Comparison of ENCODE assay signal across 15 cellular contexts in genomic region chr17:63279498-63280230, GRCh38.
DNase-seq lines count a peak whose midpoint lies in the region; ATAC-seq, FAIRE-seq and TF ChIP-seq lines count a peak whose summit lies in the region.
"Had no signal": no experiment of that assay in that cellular context is flagged by ENCODE, and none has a peak within 500 bp of the region (broad histone marks: within the 10 kb centered on the region; RNA-seq: fewer than 3 reads in every experiment).

No MANE protein-coding gene starts in this region.

- H3K9ac ChIP-seq in IMR-90 (ENCODE audit: low read depth, low read length) (peak overlapping the region; percentile 60; the same call in 1 of the 2 replicates), GM12878 (ENCODE audit: control insufficient read depth, insufficient read depth, low read length) (no peak overlapping the region)

- RAD21 ChIA-PET in GM12878 (lab: Charles Lee; ENCODE audit: unreplicated experiment): interaction anchor here (0.6 kb wide), 1 partner anchor 1646 kb away, joined by 3 read pairs; no protein-coding TSS in a partner anchor

- no peak for FAIRE-seq in GM12878 (lab: Jason Lieb, UNC)
- FAIRE-seq: TTC549 had no signal

- in situ Hi-C loops in IMR-90 (cut with MboI; ENCODE audit: low sequenced_read_pairs) (no loop called here), GM12878 (cut with MboI) (no loop called here), KBM-7 (cut with MboI; ENCODE audit: low pct_unique_long_range_greater_than_20kb, low sequenced_read_pairs) (no loop called here)

- no peak overlapping the region for H2AK9ac ChIP-seq in IMR-90 (replicated peaks; ENCODE audit: low read depth, low read length, poor library complexity)

- H2BK20ac ChIP-seq in IMR-90 (ENCODE audit: low read depth, low read length): peak overlapping the region; percentile 88; the same call in 1 of the 2 replicates

- intact Hi-C loops in IMR-90 (cut with micrococcal nuclease): no loop called here
- intact Hi-C loops in GM12878 (cut with micrococcal nuclease; ENCODE audit: unreplicated experiment): no loop called here
- intact Hi-C loops in sigmoid colon (cut with DNase I): no loop called here
- intact Hi-C loops in ovary (cut with DNase I): no loop called here

- BruUV-seq in IMR-90 (replicated peaks; lab: Mats Ljungman, UMichigan) (no TSS peak), GM12878 (replicated peaks; lab: Mats Ljungman, UMichigan) (no TSS peak)

- peaks cover 6% of the 10 kb centered on the region; the same call in 1 of the 2 replicates for H3K9me1 ChIP-seq in IMR-90 (ENCODE audit: insufficient read depth, low read length)

- ATAC-seq in IMR-90 (ENCODE audit: low read depth): peak; percentile 68
- ATAC-seq in GM12878: no peak
- ATAC-seq: naive thymus-derived CD8-positive, alpha-beta T cell had no signal

- CTCF ChIA-PET in IMR-90 (lab: Yijun Ruan, JAX): interaction anchor here (1.6 kb wide), 1 partner anchor 35 kb away, joined by 3 read pairs; no protein-coding TSS in a partner anchor
- CTCF ChIA-PET in GM12878 (lab: Yijun Ruan, JAX): no interaction called here

- H3K56ac ChIP-seq in IMR-90 (ENCODE audit: extremely low read depth, insufficient read depth, low read length): peak overlapping the region; percentile 58; the same call in 1 of the 2 replicates

- H4K20me1 ChIP-seq in IMR-90 (ENCODE audit: insufficient read depth, low read length) (no peaks in the 10 kb centered on the region), GM12878 (ENCODE audit: control insufficient read depth, insufficient read depth) (no peaks in the 10 kb centered on the region)

- H3K27me3 ChIP-seq in IMR-90 (ENCODE audit: control insufficient read depth, insufficient read depth, low read length) (no peaks in the 10 kb centered on the region), GM12878 (replicated peaks in 1 of 2; ENCODE audit: control insufficient read depth in 2 of 2, insufficient read depth in 2 of 2, low read length in 1 of 2) (no peaks in the 10 kb centered on the region; a peak in 2 of 4 replicates), kidney epithelial cell (ENCODE audit: control insufficient read depth, insufficient read depth, low read length) (no peaks in the 10 kb centered on the region), sigmoid colon (no peaks in the 10 kb centered on the region), ovary (no peaks in the 10 kb centered on the region)

- peak overlapping the region; percentile 10; the same call in 1 of the 2 replicates for H4K91ac ChIP-seq in IMR-90 (ENCODE audit: insufficient read depth, low read depth, low read length)

- no peak for TF ChIP-seq CTCF in AG09309 (IDR thresholded peaks at IDR 0.05; ENCODE audit: control insufficient read depth, insufficient read depth, low read depth, low read length, missing control alignments)
- TF ChIP-seq CTCF in IMR-90 (conservative IDR thresholded peaks at IDR 0.05; ENCODE audit: low read depth, low read length): no peak
- no peak for TF ChIP-seq CTCF in GM12878 (IDR thresholded peaks at IDR 0.05 in 2 of 3, conservative IDR thresholded peaks at IDR 0.05 in 1 of 3; ENCODE audit: control insufficient read depth in 2 of 3, extremely low read depth in 1 of 3, insufficient read depth in 1 of 3, low read depth in 3 of 3, low read length in 3 of 3)
- no peak for TF ChIP-seq CTCF in kidney epithelial cell (IDR thresholded peaks at IDR 0.05; ENCODE audit: insufficient read depth, low read length, poor library complexity, severe bottlenecking)
- no peak for TF ChIP-seq CTCF in sigmoid colon (IDR thresholded peaks at IDR 0.05)
- TF ChIP-seq CTCF in ovary (IDR thresholded peaks at IDR 0.05): no peak

- H2AFZ ChIP-seq in IMR-90 (replicated peaks; ENCODE audit: low read length, poor library complexity) (no peak overlapping the region), GM12878 (ENCODE audit: control insufficient read depth, low read depth, low read length) (no peak overlapping the region)

- peak overlapping the region; percentile 78; the same call in 1 of the 2 replicates for H3K23ac ChIP-seq in IMR-90 (ENCODE audit: low read depth, low read length)

- no peak overlapping the region for H2AK5ac ChIP-seq in IMR-90 (ENCODE audit: low read depth, low read length)

- peaks cover 18 to 34% of the 10 kb centered on the region in 2 experiments; a peak in 3 of 4 replicates for H3K79me1 ChIP-seq in IMR-90 (ENCODE audit: low read depth in 1 of 2, low read length in 2 of 2)

- no CpG with 5 or more reads among the region's 2 CpGs for WGBS in IMR-90 (ENCODE audit: extremely low coverage in 2 of 2, insufficient read length in 1 of 2), 2 experiments
- WGBS in GM12878 (ENCODE audit: insufficient coverage, insufficient replicate concordance, low lambda C conversion rate, missing lambda C conversion rate): 2% methylated on average over 2 of the region's 2 CpGs
- WGBS in sigmoid colon, 2 donors: 83 to 90% methylated on average over 2 of the region's 2 CpGs
- WGBS in ovary, 3 donors: 81 to 98% (median 88%) methylated on average over 2 of the region's 2 CpGs

- peak overlapping the region; percentile 79; the same call in 1 of the 2 replicates for H3K18ac ChIP-seq in IMR-90 (ENCODE audit: low read depth, low read length)

- H2BK15ac ChIP-seq in IMR-90 (ENCODE audit: low read depth, low read length): 0 out of 3 replicates have a peak overlapping the region, but pooled peaks have one; percentile 18

- H3K4me3 ChIP-seq in AG09309 (ENCODE audit: control insufficient read depth, low read depth, low read length) (no peak overlapping the region), IMR-90 (ENCODE audit: insufficient read depth, low read depth, low read length) (no peak overlapping the region), GM12878 (no peak overlapping the region), kidney epithelial cell (ENCODE audit: low read depth, low read length) (no peak overlapping the region), sigmoid colon (no peak overlapping the region), ovary (no peak overlapping the region)

- no peak for TF ChIP-seq EP300 in GM12878 (IDR thresholded peaks at IDR 0.05; ENCODE audit: borderline replicate concordance in 1 of 2, control insufficient read depth in 1 of 2, low read depth in 2 of 2, low read length in 2 of 2)
- TF ChIP-seq EP300 in sigmoid colon (IDR thresholded peaks at IDR 0.05): no peak
- no peak for TF ChIP-seq EP300 in ovary (IDR thresholded peaks at IDR 0.05)

- H3K79me2 ChIP-seq in GM12878 (ENCODE audit: control insufficient read depth, insufficient read depth, low read length): no peaks in the 10 kb centered on the region

- H3K4me1 ChIP-seq in IMR-90 (ENCODE audit: control insufficient read depth, insufficient read depth, low read length) (peaks cover 8% of the 10 kb centered on the region; the same call in 1 of the 2 replicates), GM12878 (ENCODE audit: control insufficient read depth, insufficient read depth, low read length) (peaks cover 7% of the 10 kb centered on the region), sigmoid colon (peaks cover 0 to 9% (median 3%) of the 10 kb centered on the region in 4 donors), ovary (ENCODE audit: insufficient read depth) (no peaks in the 10 kb centered on the region)

- peak overlapping the region in 1 of 2 experiments; percentile 69; a peak in 3 of 4 replicates for H4K8ac ChIP-seq in IMR-90 (ENCODE audit: low read depth in 2 of 2, low read length in 2 of 2)

- H3K4me2 ChIP-seq in IMR-90 (ENCODE audit: low read depth, low read length): peak overlapping the region; percentile 90; the same call in 1 of the 2 replicates
- H3K4me2 ChIP-seq in GM12878 (ENCODE audit: control insufficient read depth, insufficient read depth): no peak overlapping the region

- no peaks in the 10 kb centered on the region for H3K9me3 ChIP-seq in IMR-90 (ENCODE audit: control insufficient read depth, insufficient read depth, low read length)
- no peaks in the 10 kb centered on the region for H3K9me3 ChIP-seq in GM12878 (replicated peaks; ENCODE audit: control insufficient read depth, insufficient read depth, low read length)
- H3K9me3 ChIP-seq in sigmoid colon: no peaks in the 10 kb centered on the region
- H3K9me3 ChIP-seq in ovary: no peaks in the 10 kb centered on the region

- TF ChIP-seq RAD21 in IMR-90 (IDR thresholded peaks at IDR 0.05; ENCODE audit: low read length): no peak
- no peak for TF ChIP-seq RAD21 in GM12878 (IDR thresholded peaks at IDR 0.05; ENCODE audit: insufficient read depth, low read depth, low read length)

- H2BK120ac ChIP-seq in IMR-90 (ENCODE audit: low read depth, low read length): peak overlapping the region; percentile 85

- H3K27ac ChIP-seq in IMR-90 (ENCODE audit: insufficient read depth, low read length) (no peak overlapping the region), GM12878 (ENCODE audit: control insufficient read depth, insufficient read depth) (no peak overlapping the region), sigmoid colon (peak overlapping the region in 1 of 4 donors; percentile 75), ovary (no peak overlapping the region)

- H3K36me3 ChIP-seq in IMR-90 (ENCODE audit: control insufficient read depth, insufficient read depth, low read length) (no peaks in the 10 kb centered on the region; the same call in 1 of the 2 replicates), GM12878 (ENCODE audit: control insufficient read depth in 2 of 2, insufficient read depth in 2 of 2, low read length in 1 of 2) (no peaks in the 10 kb centered on the region), kidney epithelial cell (ENCODE audit: control insufficient read depth, insufficient read depth, low read length) (no peaks in the 10 kb centered on the region), sigmoid colon (no peaks in the 10 kb centered on the region), ovary (no peaks in the 10 kb centered on the region)

- H4K5ac ChIP-seq in IMR-90 (ENCODE audit: low read depth, low read length): peak overlapping the region; percentile 54; the same call in 1 of the 2 replicates

- SMC1A ChIA-PET in GM12878 (lab: Charles Lee; ENCODE audit: uncharacterized antibody, unreplicated experiment): no interaction called here

- DNase-seq in AG09309 (ENCODE audit: low read depth): peak; percentile 33
- peak; percentile 87 for DNase-seq in IMR-90
- DNase-seq in GM12878 (ENCODE audit: low read depth, low spot score): no peak
- peak; percentile 14 for DNase-seq in kidney epithelial cell (ENCODE audit: low read depth)
- DNase-seq in sigmoid colon: no peak
- DNase-seq in KBM-7: no peak
- DNase-seq in C1 segment of cervical spinal cord (lab: John Stamatoyannopoulos, UW): no peak
- DNase-seq in ovary: no peak
- DNase-seq: activated CD8-positive, alpha-beta memory T cell treated with anti-CD3 and anti-CD28 coated beads, Interleukin-2, amount 50 U/mL, for 4 hours; amygdala; CD4-positive, alpha-beta memory T cell; erythroblast; naive thymus-derived CD8-positive, alpha-beta T cell; NCI-H2081 treated with DMSO at 0.1 percent for 48 hours had no signal

- peak overlapping the region; percentile 70; the same call in 1 of the 2 replicates for H3K14ac ChIP-seq in IMR-90 (replicated peaks; ENCODE audit: low read depth, low read length)

- peak overlapping the region; percentile 99 for H2BK5ac ChIP-seq in IMR-90 (ENCODE audit: low read depth, low read length, poor library complexity, severe bottlenecking)

- H3K4ac ChIP-seq in IMR-90 (ENCODE audit: low read depth, low read length): peak overlapping the region; percentile 86; the same call in 1 of the 2 replicates

- POLR2A ChIA-PET in IMR-90 (lab: Charles Lee; ENCODE audit: unreplicated experiment): interaction anchor here (0.5 to 1.0 kb wide), 2 partner anchors 12 to 104 kb away, joined by 3 to 8 read pairs; no protein-coding TSS in a partner anchor
- POLR2A ChIA-PET in GM12878 (lab: Charles Lee): interaction anchor here (0.6 kb wide), 1 partner anchor 290 kb away, joined by 3 read pairs; no protein-coding TSS in a partner anchor

- dilution Hi-C loops in IMR-90 (cut with HindIII; ENCODE audit: low sequenced_read_pairs, unreplicated experiment): no loop called here

- TF ChIP-seq POLR2A in IMR-90 (IDR thresholded peaks at IDR 0.05; ENCODE audit: low read depth, low read length): peak; percentile 43; the same call in 1 of the 2 replicates
- TF ChIP-seq POLR2A in GM12878 (IDR thresholded peaks at IDR 0.05; ENCODE audit: low read depth, low read length): no peak
- no peak for TF ChIP-seq POLR2A in sigmoid colon (IDR thresholded peaks at IDR 0.05)
- no peak for TF ChIP-seq POLR2A in ovary (IDR thresholded peaks at IDR 0.05)

Comparison
In these comparisons a context has a peak if more than half of its experiments do, and no peak if none do; other contexts are left out.
1. DNase-seq: peak in AG09309 (single experiment), IMR-90 (single experiment) and kidney epithelial cell (single experiment); none in GM12878 (single experiment), sigmoid colon (single experiment), KBM-7 (single experiment), C1 segment of cervical spinal cord (0 of 14) and ovary (0 of 5).